5 cellular contexts compared by ENCODE assay signal in genomic region chr11:19812096-19812495, GRCh38.
"Had no signal": no experiment of that assay in that cellular context is flagged by ENCODE, and none has a peak within 500 bp of the region (broad histone marks: within the 10 kb centered on the region; RNA-seq: fewer than 3 reads in every experiment).

No MANE protein-coding gene starts in this region.

- DNase-seq: GOT3, H7, HCEC 1CT had no signal

- H3K36me3 Mint-ChIP-seq: IgD-negative memory B cell had no signal

- H3K9ac ChIP-seq: KMS-11 had no signal

- H3K9me3 Mint-ChIP-seq: IgD-negative memory B cell had no signal

- H3K4me3 Mint-ChIP-seq: IgD-negative memory B cell had no signal

- H3K27ac Mint-ChIP-seq: IgD-negative memory B cell had no signal

- H3K4me2 ChIP-seq: KMS-11 had no signal

- H3K27ac ChIP-seq: KMS-11 had no signal
